In the genomic region with DNA sequence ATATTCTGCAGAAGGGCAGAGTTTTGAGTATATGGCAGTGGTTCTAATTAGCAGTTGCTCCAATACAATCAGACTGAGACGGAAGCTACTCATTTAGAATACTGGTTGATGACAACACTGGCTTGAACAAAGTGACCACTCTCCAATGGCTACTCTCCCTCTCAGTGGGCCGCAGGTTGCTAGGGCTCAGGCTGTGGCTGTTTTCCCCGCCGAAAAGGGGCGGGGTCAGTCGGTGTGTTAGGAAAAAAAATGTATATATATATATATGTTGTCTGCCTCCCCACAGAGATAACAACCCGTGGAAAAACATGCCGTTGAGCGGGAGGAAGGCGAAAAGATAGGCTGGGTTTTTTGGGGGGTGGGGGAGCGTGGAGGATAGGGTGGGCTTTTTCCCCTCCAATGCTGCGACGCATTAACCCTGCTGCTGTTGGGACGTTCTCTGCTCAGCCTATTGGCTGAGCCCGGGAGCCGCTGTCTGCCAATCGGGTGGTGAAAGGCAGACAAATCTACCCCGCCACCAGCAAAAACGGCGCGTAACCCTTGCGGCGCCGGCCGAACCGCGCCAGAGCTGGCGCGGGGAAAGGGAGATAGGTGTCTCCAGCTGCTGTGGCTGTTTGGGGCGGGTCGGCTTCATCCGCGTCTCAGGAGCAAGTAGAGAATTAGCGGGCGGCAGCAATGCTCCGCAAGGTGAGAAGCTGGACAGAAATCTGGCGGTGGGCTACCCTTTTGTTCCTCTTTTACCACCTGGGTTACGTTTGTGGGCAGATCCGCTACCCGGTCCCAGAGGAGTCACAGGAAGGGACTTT, we compare ENCODE assay signal across 9 cellular contexts. TPM values are rescaled to one million over a fixed set of nuclear protein-coding genes. Genes with fewer than 3 reads are reported as not detected.
DNase-seq lines count a peak whose midpoint lies in the region; ATAC-seq and TF ChIP-seq lines count a peak whose summit lies in the region.
"Had no signal": no experiment of that assay in that cellular context is flagged by ENCODE, and none has a peak within 500 bp of the region (broad histone marks: within the 10 kb centered on the region; RNA-seq: fewer than 3 reads in every experiment).

PCDHGC4 (plus strand) TSS at position 532 of the 806 bp plus-strand sequence; CDS start at position 676, 144 bp downstream.

- H3K36me3 ChIP-seq in iPS-20b (ENCODE audit: insufficient read depth, low read depth, low read length) (no peaks in the 10 kb centered on the region; the same call in 1 of the 2 replicates), spleen (peaks cover 0 to 3% (median 0%) of the 10 kb centered on the region in 6 donors)

- no peak for TF ChIP-seq CTCF in spleen (IDR thresholded peaks at IDR 0.05 in 8 of 11, conservative IDR thresholded peaks at IDR 0.05 in 3 of 11)

- intact Hi-C loops in spleen (cut with DNase I; ENCODE audit: low total_unique reads), result no loop called here

- no peak within 1 kb of the TSS for H3K27ac Mint-ChIP-seq in activated T-cell treated with anti-CD3 and anti-CD28 coated beads, Interleukin-2, amount 50 U/mL, for 72 hours
- H3K27ac Mint-ChIP-seq in activated CD8-positive, alpha-beta memory T cell treated with anti-CD3 and anti-CD28 coated beads, Interleukin-2, amount 10 ng/mL, durations not matched to agents 7 days and 5 days, result no peak within 1 kb of the TSS

- H3K27ac ChIP-seq in iPS-20b (ENCODE audit: low read length) (no peak within 1 kb of the TSS), spleen (no peak within 1 kb of the TSS)

- H3K4me1 ChIP-seq in iPS-20b (ENCODE audit: insufficient read depth, low read length) (peaks cover 19% of the 10 kb centered on the region), spleen (peaks cover 0 to 33% (median 15%) of the 10 kb centered on the region in 6 donors)

- H3K9me3 ChIP-seq in iPS-20b (ENCODE audit: insufficient read depth, low read depth, low read length), result no peaks in the 10 kb centered on the region; the same call in 1 of the 2 replicates
- H3K9me3 ChIP-seq in spleen, result no peaks in the 10 kb centered on the region

- H3K27me3 ChIP-seq in iPS-20b (ENCODE audit: insufficient read depth, low read length) (peaks cover 23% of the 10 kb centered on the region), spleen (replicated peaks in 1 of 7) (peaks cover 0 to 72% (median 21%) of the 10 kb centered on the region in 7 donors)

- 8 to 13% (median 11%) methylated on average over 17 to 40 of the region's 40 CpGs for WGBS in spleen, 5 donors

- H3K4me3 ChIP-seq in iPS-20b (ENCODE audit: low read length) (peak within 1 kb of the TSS; percentile 87), spleen (peak within 1 kb of the TSS in 6 of 8 donors; percentile 7 to 58 (median 24))

- CTCF ChIA-PET in activated CD8-positive, alpha-beta memory T cell treated with anti-CD3 and anti-CD28 coated beads, Interleukin-2, amount 10 ng/mL, durations not matched to agents 7 days and 5 days (lab: Charles Lee), result interaction anchor here (0.6 to 1.1 kb wide), 3 partner anchors 27 to 240 kb away, joined by 3 read pairs; partner anchors contain the start of gene PCDHGA12

- DNase-seq in activated T-cell treated with anti-CD3 and anti-CD28 coated beads, Interleukin-2, amount 50 U/mL, for 72 hours, result peak in 1 of 2 donors; percentile 12
- no peak for DNase-seq in activated T-cell treated with anti-CD3 and anti-CD28 coated beads, Interleukin-2, amount 50 U/mL, for 48 hours
- DNase-seq in anterior cingulate cortex (lab: John Stamatoyannopoulos, UW), result peak in 36 of 58 donors; percentile 28 to 78 (median 54)
- DNase-seq in spleen, result no peak
- no peak for DNase-seq in activated CD8-positive, alpha-beta memory T cell treated with anti-CD3 and anti-CD28 coated beads, Interleukin-2, amount 10 ng/mL, durations not matched to agents 7 days and 5 days
- DNase-seq in NOMO-1 treated with dmso at 0.1 percent for 144 hours (lab: John Stamatoyannopoulos, UW; ENCODE audit: unreplicated experiment), result no peak

- peaks cover 6% of the 10 kb centered on the region for H3K4me1 Mint-ChIP-seq in activated T-cell treated with anti-CD3 and anti-CD28 coated beads, Interleukin-2, amount 50 U/mL, for 72 hours (ENCODE audit: low read depth)
- no peaks in the 10 kb centered on the region for H3K4me1 Mint-ChIP-seq in activated CD8-positive, alpha-beta memory T cell treated with anti-CD3 and anti-CD28 coated beads, Interleukin-2, amount 10 ng/mL, durations not matched to agents 7 days and 5 days

- H3K36me3 Mint-ChIP-seq in activated T-cell treated with anti-CD3 and anti-CD28 coated beads, Interleukin-2, amount 50 U/mL, for 72 hours (ENCODE audit: insufficient read depth in 2 of 2), result peaks cover 2% of the 10 kb centered on the region in 2 donors
- no peaks in the 10 kb centered on the region for H3K36me3 Mint-ChIP-seq in activated CD8-positive, alpha-beta memory T cell treated with anti-CD3 and anti-CD28 coated beads, Interleukin-2, amount 10 ng/mL, durations not matched to agents 7 days and 5 days

- peak within 1 kb of the TSS; percentile 75; the same call in 1 of the 2 replicates for H3K9ac ChIP-seq in iPS-20b (ENCODE audit: low read depth, low read length)

- peak; percentile 43 to 45 for ATAC-seq in activated T-cell treated with anti-CD3 and anti-CD28 coated beads, Interleukin-2, amount 50 U/mL, for 72 hours (replicated peaks in 1 of 2)
- ATAC-seq in activated CD8-positive, alpha-beta memory T cell treated with anti-CD3 and anti-CD28 coated beads, Interleukin-2, amount 10 ng/mL, durations not matched to agents 7 days and 5 days, result no peak
- no peak for ATAC-seq in HG02763 (IDR thresholded peaks at IDR 0.05; ENCODE audit: unreplicated experiment)

- peaks cover 72% of the 10 kb centered on the region for H3K27me3 Mint-ChIP-seq in activated T-cell treated with anti-CD3 and anti-CD28 coated beads, Interleukin-2, amount 50 U/mL, for 72 hours (ENCODE audit: low read depth)
- H3K27me3 Mint-ChIP-seq in activated CD8-positive, alpha-beta memory T cell treated with anti-CD3 and anti-CD28 coated beads, Interleukin-2, amount 10 ng/mL, durations not matched to agents 7 days and 5 days, result peaks cover 76% of the 10 kb centered on the region

- no peak for TF ChIP-seq POLR2A in spleen (IDR thresholded peaks at IDR 0.05)

- no peaks in the 10 kb centered on the region for H3K9me3 Mint-ChIP-seq in activated T-cell treated with anti-CD3 and anti-CD28 coated beads, Interleukin-2, amount 50 U/mL, for 72 hours
- H3K9me3 Mint-ChIP-seq in activated CD8-positive, alpha-beta memory T cell treated with anti-CD3 and anti-CD28 coated beads, Interleukin-2, amount 10 ng/mL, durations not matched to agents 7 days and 5 days (ENCODE audit: low read depth), result no peaks in the 10 kb centered on the region

- peak within 1 kb of the TSS; percentile 11 to 69 for H3K4me3 Mint-ChIP-seq in activated T-cell treated with anti-CD3 and anti-CD28 coated beads, Interleukin-2, amount 50 U/mL, for 72 hours
- H3K4me3 Mint-ChIP-seq in activated CD8-positive, alpha-beta memory T cell treated with anti-CD3 and anti-CD28 coated beads, Interleukin-2, amount 10 ng/mL, durations not matched to agents 7 days and 5 days, result no peak within 1 kb of the TSS

RNA-seq across cellular contexts. Expression of gene PCDHGC4, which starts in this region (rescaled TPM):
- total RNA-seq in activated T-cell treated with anti-CD3 and anti-CD28 coated beads, Interleukin-2, amount 50 U/mL, for 72 hours, result not detected
- total RNA-seq in spleen, result 1 to 10 TPM; 1.3 to 3.9 (median 2.6) TPM
- polyA plus RNA-seq in spleen, result under 1 TPM in 2 of 3 donors, not detected in 1; 0.03 TPM
- not detected for total RNA-seq in activated CD8-positive, alpha-beta memory T cell treated with anti-CD3 and anti-CD28 coated beads, Interleukin-2, amount 10 ng/mL, durations not matched to agents 7 days and 5 days
- total RNA-seq: SK-MEL-5 had no signal

Comparison
In these comparisons a context has a peak if more than half of its experiments do, and no peak if none do; other contexts are left out.
1. Peak in ATAC-seq in activated T-cell treated with anti-CD3 and anti-CD28 coated beads, Interleukin-2, amount 50 U/mL, for 72 hours; RNA of the gene not detected or under 1 TPM.
2. DNase-seq: peak in anterior cingulate cortex (36 of 58); none in activated T-cell treated with anti-CD3 and anti-CD28 coated beads, Interleukin-2, amount 50 U/mL, for 48 hours (0 of 2), spleen (single experiment), activated CD8-positive, alpha-beta memory T cell treated with anti-CD3 and anti-CD28 coated beads, Interleukin-2, amount 10 ng/mL, durations not matched to agents 7 days and 5 days (single experiment) and NOMO-1 treated with dmso at 0.1 percent for 144 hours (single experiment).